1 cellular context compared by ENCODE assay signal in the genomic region with DNA sequence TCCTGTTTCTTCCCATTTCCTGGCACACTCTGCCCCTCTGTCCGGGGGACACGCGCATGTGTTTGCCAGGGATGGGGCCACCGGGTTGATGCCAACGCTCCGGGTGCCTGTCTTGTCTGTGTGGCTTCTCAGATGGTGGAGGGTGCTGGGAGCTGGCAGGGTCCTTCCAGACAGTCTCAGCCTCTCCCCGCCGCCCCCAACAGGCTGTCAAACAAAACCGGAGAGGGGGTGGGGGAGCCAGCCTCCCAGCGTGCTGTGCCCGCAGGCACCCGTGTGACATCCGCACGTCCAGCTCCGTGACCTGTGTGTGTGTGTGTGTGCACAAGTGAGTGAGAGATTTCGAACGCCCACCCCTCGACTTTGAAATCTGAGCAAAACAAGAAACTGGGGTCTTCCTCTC.
TF ChIP-seq lines count a peak whose summit lies in the region.

No MANE protein-coding gene starts in this region.

TF ChIP-seq in HepG2, 621 proteins besides CTCF, POLR2A, EP300 and RAD21:
- no peak for TF ChIP-seq ZNF354B (CRISPR knock-in tag; IDR thresholded peaks at IDR 0.05)
- no peak for TF ChIP-seq HOXD1 (CRISPR knock-in tag; IDR thresholded peaks at IDR 0.05)
- no peak for TF ChIP-seq TERF1 (CRISPR knock-in tag; IDR thresholded peaks at IDR 0.05)
- no peak for TF ChIP-seq KDM6A (CRISPR knock-in tag; IDR thresholded peaks at IDR 0.05; ENCODE audit: low read depth)
- TF ChIP-seq ZNF883 (CRISPR knock-in tag; IDR thresholded peaks at IDR 0.05; ENCODE audit: not compliant biosample characterization): no peak
- no peak for TF ChIP-seq SRY (CRISPR knock-in tag; IDR thresholded peaks at IDR 0.05)
- TF ChIP-seq, protein P1, sequence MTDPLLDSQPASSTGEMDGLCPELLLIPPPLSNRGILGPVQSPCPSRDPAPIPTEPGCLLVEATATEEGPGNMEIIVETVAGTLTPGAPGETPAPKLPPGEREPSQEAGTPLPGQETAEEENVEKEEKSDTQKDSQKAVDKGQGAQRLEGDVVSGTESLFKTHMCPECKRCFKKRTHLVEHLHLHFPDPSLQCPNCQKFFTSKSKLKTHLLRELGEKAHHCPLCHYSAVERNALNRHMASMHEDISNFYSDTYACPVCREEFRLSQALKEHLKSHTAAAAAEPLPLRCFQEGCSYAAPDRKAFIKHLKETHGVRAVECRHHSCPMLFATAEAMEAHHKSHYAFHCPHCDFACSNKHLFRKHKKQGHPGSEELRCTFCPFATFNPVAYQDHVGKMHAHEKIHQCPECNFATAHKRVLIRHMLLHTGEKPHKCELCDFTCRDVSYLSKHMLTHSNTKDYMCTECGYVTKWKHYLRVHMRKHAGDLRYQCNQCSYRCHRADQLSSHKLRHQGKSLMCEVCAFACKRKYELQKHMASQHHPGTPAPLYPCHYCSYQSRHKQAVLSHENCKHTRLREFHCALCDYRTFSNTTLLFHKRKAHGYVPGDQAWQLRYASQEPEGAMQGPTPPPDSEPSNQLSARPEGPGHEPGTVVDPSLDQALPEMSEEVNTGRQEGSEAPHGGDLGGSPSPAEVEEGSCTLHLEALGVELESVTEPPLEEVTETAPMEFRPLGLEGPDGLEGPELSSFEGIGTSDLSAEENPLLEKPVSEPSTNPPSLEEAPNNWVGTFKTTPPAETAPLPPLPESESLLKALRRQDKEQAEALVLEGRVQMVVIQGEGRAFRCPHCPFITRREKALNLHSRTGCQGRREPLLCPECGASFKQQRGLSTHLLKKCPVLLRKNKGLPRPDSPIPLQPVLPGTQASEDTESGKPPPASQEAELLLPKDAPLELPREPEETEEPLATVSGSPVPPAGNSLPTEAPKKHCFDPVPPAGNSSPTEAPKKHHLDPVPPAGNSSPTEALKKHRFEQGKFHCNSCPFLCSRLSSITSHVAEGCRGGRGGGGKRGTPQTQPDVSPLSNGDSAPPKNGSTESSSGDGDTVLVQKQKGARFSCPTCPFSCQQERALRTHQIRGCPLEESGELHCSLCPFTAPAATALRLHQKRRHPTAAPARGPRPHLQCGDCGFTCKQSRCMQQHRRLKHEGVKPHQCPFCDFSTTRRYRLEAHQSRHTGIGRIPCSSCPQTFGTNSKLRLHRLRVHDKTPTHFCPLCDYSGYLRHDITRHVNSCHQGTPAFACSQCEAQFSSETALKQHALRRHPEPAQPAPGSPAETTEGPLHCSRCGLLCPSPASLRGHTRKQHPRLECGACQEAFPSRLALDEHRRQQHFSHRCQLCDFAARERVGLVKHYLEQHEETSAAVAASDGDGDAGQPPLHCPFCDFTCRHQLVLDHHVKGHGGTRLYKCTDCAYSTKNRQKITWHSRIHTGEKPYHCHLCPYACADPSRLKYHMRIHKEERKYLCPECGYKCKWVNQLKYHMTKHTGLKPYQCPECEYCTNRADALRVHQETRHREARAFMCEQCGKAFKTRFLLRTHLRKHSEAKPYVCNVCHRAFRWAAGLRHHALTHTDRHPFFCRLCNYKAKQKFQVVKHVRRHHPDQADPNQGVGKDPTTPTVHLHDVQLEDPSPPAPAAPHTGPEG (CRISPR knock-in tag; IDR thresholded peaks at IDR 0.05): no peak
- TF ChIP-seq ZNF556 (CRISPR knock-in tag; IDR thresholded peaks at IDR 0.05; ENCODE audit: borderline replicate concordance): no peak
- TF ChIP-seq ZNF747 (CRISPR knock-in tag; IDR thresholded peaks at IDR 0.05; ENCODE audit: borderline replicate concordance): no peak
- TF ChIP-seq ZNF10 (CRISPR knock-in tag; IDR thresholded peaks at IDR 0.05; ENCODE audit: borderline replicate concordance, low read depth): no peak
- TF ChIP-seq ZNF660 (CRISPR knock-in tag; IDR thresholded peaks at IDR 0.05; ENCODE audit: borderline replicate concordance, low read depth): no peak
